35 cellular contexts compared by ENCODE assay signal in the genomic region with DNA sequence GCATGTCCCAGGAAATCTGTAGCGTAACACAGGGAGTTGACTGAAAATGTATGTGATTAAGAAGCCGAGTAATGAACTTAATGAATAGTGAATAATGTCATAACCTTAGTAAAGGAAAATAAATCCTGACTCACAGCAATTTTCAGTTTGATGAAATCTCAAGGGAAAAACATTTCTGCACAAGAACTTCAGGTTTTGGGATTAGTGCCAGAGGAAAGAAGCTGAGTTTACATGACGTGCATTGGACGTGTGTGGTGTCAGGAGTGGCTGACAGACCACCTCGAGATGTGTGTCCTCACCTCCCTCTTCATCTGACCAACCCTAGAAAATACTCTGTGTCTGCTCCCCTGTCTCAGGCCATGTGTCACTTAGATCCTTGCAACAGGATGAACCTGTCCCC. TPM values are rescaled to one million over a fixed set of nuclear protein-coding genes. Genes with fewer than 3 reads are reported as not detected.
"Had no signal": no experiment of that assay in that cellular context is flagged by ENCODE, and none has a peak within 500 bp of the region (broad histone marks: within the 10 kb centered on the region; RNA-seq: fewer than 3 reads in every experiment).

No MANE protein-coding gene starts in this region.

- DNase-seq: activated CD8-positive, alpha-beta T cell treated with anti-CD3 and anti-CD28 coated beads, Interleukin-2, amount 10 ng/mL, durations not matched to agents 7 days and 5 days; activated naive CD8-positive, alpha-beta T cell treated with anti-CD3 and anti-CD28 coated beads, Interleukin-2, amount 50 U/mL, for 24 hours; activated T-cell treated with anti-CD3 and anti-CD28 coated beads, Interleukin-2, amount 50 U/mL, for 48 hours; dorsolateral prefrontal cortex; effector memory CD4-positive, alpha-beta T cell; erythroblast; foreskin keratinocyte; heart right ventricle; left lung; lower lobe of right lung; mesenchymal stem cell; natural killer cell; posterior cingulate gyrus; right lobe of liver; stimulated activated CD4-positive, alpha-beta T cell treated with anti-CD3 and anti-CD28 coated beads, Interleukin-1b, Interleukin-23, amount 100 ng/mL, for 48 hours; stimulated activated CD4-positive, alpha-beta T cell treated with anti-CD3 and anti-CD28 coated beads, Interleukin-4, amount 100 ng/mL, for 4 hours; stimulated activated CD8-positive, alpha-beta memory T cell treated with anti-CD3 and anti-CD28 coated beads, Interleukin-4, amount 100 ng/mL, for 48 hours; stimulated activated naive B cell treated with anti-CD40 and anti-IgM and Interleukin-4, amounts not matched to agents 10 μg/mL and 1 μg/mL and 100 μg/mL, for 72 hours; stomach; T-helper 17 cell; T1000; tibial artery; upper lobe of right lung had no signal

- H3K27ac Mint-ChIP-seq: activated CD8-positive, alpha-beta memory T cell treated with anti-CD3 and anti-CD28 coated beads, Interleukin-2, amount 10 ng/mL, durations not matched to agents 7 days and 5 days; activated CD8-positive, alpha-beta T cell treated with anti-CD3 and anti-CD28 coated beads, Interleukin-2, amount 10 ng/mL, durations not matched to agents 7 days and 5 days; activated naive CD4-positive, alpha-beta T cell treated with anti-CD3 and anti-CD28 coated beads, Interleukin-2, amount 50 U/mL, for 24 hours; activated naive CD8-positive, alpha-beta T cell treated with anti-CD3 and anti-CD28 coated beads, Interleukin-2, amount 50 U/mL, for 24 hours; activated T-helper 2 cell treated with anti-CD3 and anti-CD28 coated beads, Interferon-gamma antibody, Interleukin-2, Interleukin-4, amounts not matched to agents 10 μg/mL and 5 μg/mL and 100 μg/mL, durations not matched to agents 14 hours and 24 hours and 36 hours; natural killer cell; stimulated activated naive B cell treated with anti-CD40 and anti-IgM and Interleukin-4, amounts not matched to agents 10 μg/mL and 1 μg/mL and 100 μg/mL, for 72 hours; T-helper 17 cell; WTC11 had no signal

- H3K4me3 Mint-ChIP-seq: activated CD8-positive, alpha-beta memory T cell treated with anti-CD3 and anti-CD28 coated beads, Interleukin-2, amount 10 ng/mL, durations not matched to agents 7 days and 5 days; activated CD8-positive, alpha-beta T cell treated with anti-CD3 and anti-CD28 coated beads, Interleukin-2, amount 10 ng/mL, durations not matched to agents 7 days and 5 days; activated naive CD4-positive, alpha-beta T cell treated with anti-CD3 and anti-CD28 coated beads, Interleukin-2, amount 50 U/mL, for 24 hours; activated naive CD8-positive, alpha-beta T cell treated with anti-CD3 and anti-CD28 coated beads, Interleukin-2, amount 50 U/mL, for 24 hours; central memory CD8-positive, alpha-beta T cell; natural killer cell; stimulated activated naive B cell treated with anti-CD40 and anti-IgM and Interleukin-4, amounts not matched to agents 10 μg/mL and 1 μg/mL and 100 μg/mL, for 72 hours; T-helper 17 cell; WTC11 had no signal

- H3K27me3 Mint-ChIP-seq: activated naive CD4-positive, alpha-beta T cell treated with anti-CD3 and anti-CD28 coated beads, Interleukin-2, amount 50 U/mL, for 24 hours had no signal

- H3K36me3 ChIP-seq: breast epithelium, heart right ventricle, left lung, lower lobe of right lung, right lobe of liver, stomach, suprapubic skin, tibial artery, upper lobe of right lung had no signal

- H3K9me3 Mint-ChIP-seq: activated naive CD4-positive, alpha-beta T cell treated with anti-CD3 and anti-CD28 coated beads, Interleukin-2, amount 50 U/mL, for 24 hours; activated naive CD8-positive, alpha-beta T cell treated with anti-CD3 and anti-CD28 coated beads, Interleukin-2, amount 50 U/mL, for 24 hours; activated T-helper 2 cell treated with anti-CD3 and anti-CD28 coated beads, Interferon-gamma antibody, Interleukin-2, Interleukin-4, amounts not matched to agents 10 μg/mL and 5 μg/mL and 100 μg/mL, durations not matched to agents 14 hours and 24 hours and 36 hours; central memory CD8-positive, alpha-beta T cell; natural killer cell; stimulated activated naive B cell treated with anti-CD40 and anti-IgM and Interleukin-4, amounts not matched to agents 10 μg/mL and 1 μg/mL and 100 μg/mL, for 72 hours; WTC11 had no signal

- H3K27ac ChIP-seq: breast epithelium, coronary artery, dorsolateral prefrontal cortex, foreskin keratinocyte, heart right ventricle, left lung, lower lobe of right lung, right lobe of liver, stomach, suprapubic skin, tibial artery, upper lobe of right lung had no signal

- H3K36me3 Mint-ChIP-seq: activated CD8-positive, alpha-beta memory T cell treated with anti-CD3 and anti-CD28 coated beads, Interleukin-2, amount 10 ng/mL, durations not matched to agents 7 days and 5 days; activated naive CD4-positive, alpha-beta T cell treated with anti-CD3 and anti-CD28 coated beads, Interleukin-2, amount 50 U/mL, for 24 hours; natural killer cell; stimulated activated naive B cell treated with anti-CD40 and anti-IgM and Interleukin-4, amounts not matched to agents 10 μg/mL and 1 μg/mL and 100 μg/mL, for 72 hours; WTC11 had no signal

- H3K27me3 ChIP-seq: breast epithelium, dorsolateral prefrontal cortex, heart right ventricle, right lobe of liver, stomach, suprapubic skin had no signal

- H3K4me3 ChIP-seq: breast epithelium, coronary artery, dorsolateral prefrontal cortex, heart right ventricle, left lung, lower lobe of right lung, right lobe of liver, smooth muscle cell, stomach, suprapubic skin, tibial artery, upper lobe of right lung had no signal

- H3K9me3 ChIP-seq: breast epithelium, heart right ventricle, left lung, lower lobe of right lung, right lobe of liver, stomach, suprapubic skin, tibial artery, upper lobe of right lung had no signal

- H3K4me1 ChIP-seq: breast epithelium, left lung, lower lobe of right lung, right lobe of liver, tibial artery, upper lobe of right lung had no signal

- H3K4me1 Mint-ChIP-seq: activated naive CD4-positive, alpha-beta T cell treated with anti-CD3 and anti-CD28 coated beads, Interleukin-2, amount 50 U/mL, for 24 hours; central memory CD8-positive, alpha-beta T cell; natural killer cell had no signal

RNA-seq across cellular contexts. Expression of gene VWA3B, which starts 39.1 kb away (rescaled TPM):
- total RNA-seq: activated CD8-positive, alpha-beta memory T cell treated with anti-CD3 and anti-CD28 coated beads, Interleukin-2, amount 10 ng/mL, durations not matched to agents 7 days and 5 days; activated CD8-positive, alpha-beta T cell treated with anti-CD3 and anti-CD28 coated beads, Interleukin-2, amount 10 ng/mL, durations not matched to agents 7 days and 5 days; activated T-helper 2 cell treated with anti-CD3 and anti-CD28 coated beads, Interferon-gamma antibody, Interleukin-2, Interleukin-4, amounts not matched to agents 10 μg/mL and 5 μg/mL and 100 μg/mL, durations not matched to agents 14 hours and 24 hours and 36 hours; breast epithelium; glomerular endothelial cell; natural killer cell; osteoblast; renal cortical epithelial cell; smooth muscle cell; suprapubic skin; T-helper 17 cell; WTC11 had no signal
